In genomic region chr11:68312117-68312779, GRCh38 we compare ENCODE assay signal across 1 cellular context.
A peak's percentile ranks its signal among the peaks of the same experiment; 100 is the strongest.
TF ChIP-seq lines count a peak whose summit lies in the region.

LRP5 (plus strand) TSS chr11:68312591; CDS start chr11:68312715, 124 bp downstream.

TF ChIP-seq in HepG2, 621 proteins besides CTCF, POLR2A, EP300 and RAD21 (continued from another document and continues in another):
- no peak for TF ChIP-seq GATAD2A (CRISPR knock-in tag; IDR thresholded peaks at IDR 0.05)
- no peak for TF ChIP-seq ZNF33B (CRISPR knock-in tag; IDR thresholded peaks at IDR 0.05)
- TF ChIP-seq ZBTB21 (CRISPR knock-in tag; IDR thresholded peaks at IDR 0.05) = no peak
- TF ChIP-seq ZNF382 (CRISPR knock-in tag; IDR thresholded peaks at IDR 0.05; ENCODE audit: borderline replicate concordance) = no peak
- TF ChIP-seq, protein P1, sequence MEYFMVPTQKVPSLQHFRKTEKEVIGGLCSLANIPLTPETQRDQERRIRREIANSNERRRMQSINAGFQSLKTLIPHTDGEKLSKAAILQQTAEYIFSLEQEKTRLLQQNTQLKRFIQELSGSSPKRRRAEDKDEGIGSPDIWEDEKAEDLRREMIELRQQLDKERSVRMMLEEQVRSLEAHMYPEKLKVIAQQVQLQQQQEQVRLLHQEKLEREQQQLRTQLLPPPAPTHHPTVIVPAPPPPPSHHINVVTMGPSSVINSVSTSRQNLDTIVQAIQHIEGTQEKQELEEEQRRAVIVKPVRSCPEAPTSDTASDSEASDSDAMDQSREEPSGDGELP (IDR thresholded peaks at IDR 0.05; ENCODE audit: borderline replicate concordance, low read depth) = peak; percentile 14; the same call in 1 of the 2 replicates
- TF ChIP-seq SAP130 (CRISPR knock-in tag; IDR thresholded peaks at IDR 0.05; ENCODE audit: low read depth) = no peak
- TF ChIP-seq MAZ (IDR thresholded peaks at IDR 0.05; ENCODE audit: borderline replicate concordance, low read depth, low read length) = peak; percentile 42; the same call in 1 of the 2 replicates
- 0 out of 2 replicates have a peak, but pooled peaks have one; percentile 41 for TF ChIP-seq MAZ (CRISPR knock-in tag; IDR thresholded peaks at IDR 0.05; ENCODE audit: low read depth)
- TF ChIP-seq HDAC6 (IDR thresholded peaks at IDR 0.05; ENCODE audit: low read depth, low read length) = no peak
- no peak for TF ChIP-seq ZNF329 (CRISPR knock-in tag; IDR thresholded peaks at IDR 0.05; ENCODE audit: low read depth)
- peak; percentile 24; the same call in 1 of the 2 replicates for TF ChIP-seq ISL2 (CRISPR knock-in tag; IDR thresholded peaks at IDR 0.05)
- no peak for TF ChIP-seq MYNN (CRISPR knock-in tag; IDR thresholded peaks at IDR 0.05; ENCODE audit: low read depth)
- TF ChIP-seq RBFOX2 (IDR thresholded peaks at IDR 0.05; ENCODE audit: low read depth, low read length) = no peak
- no peak for TF ChIP-seq ZNF317 (CRISPR knock-in tag; IDR thresholded peaks at IDR 0.05)
- TF ChIP-seq, protein P2, sequence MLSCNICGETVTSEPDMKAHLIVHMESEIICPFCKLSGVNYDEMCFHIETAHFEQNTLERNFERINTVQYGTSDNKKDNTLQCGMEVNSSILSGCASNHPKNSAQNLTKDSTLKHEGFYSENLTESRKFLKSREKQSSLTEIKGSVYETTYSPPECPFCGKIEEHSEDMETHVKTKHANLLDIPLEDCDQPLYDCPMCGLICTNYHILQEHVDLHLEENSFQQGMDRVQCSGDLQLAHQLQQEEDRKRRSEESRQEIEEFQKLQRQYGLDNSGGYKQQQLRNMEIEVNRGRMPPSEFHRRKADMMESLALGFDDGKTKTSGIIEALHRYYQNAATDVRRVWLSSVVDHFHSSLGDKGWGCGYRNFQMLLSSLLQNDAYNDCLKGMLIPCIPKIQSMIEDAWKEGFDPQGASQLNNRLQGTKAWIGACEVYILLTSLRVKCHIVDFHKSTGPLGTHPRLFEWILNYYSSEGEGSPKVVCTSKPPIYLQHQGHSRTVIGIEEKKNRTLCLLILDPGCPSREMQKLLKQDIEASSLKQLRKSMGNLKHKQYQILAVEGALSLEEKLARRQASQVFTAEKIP (CRISPR knock-in tag; IDR thresholded peaks at IDR 0.05; ENCODE audit: borderline replicate concordance) = no peak
- TF ChIP-seq, protein P3, sequence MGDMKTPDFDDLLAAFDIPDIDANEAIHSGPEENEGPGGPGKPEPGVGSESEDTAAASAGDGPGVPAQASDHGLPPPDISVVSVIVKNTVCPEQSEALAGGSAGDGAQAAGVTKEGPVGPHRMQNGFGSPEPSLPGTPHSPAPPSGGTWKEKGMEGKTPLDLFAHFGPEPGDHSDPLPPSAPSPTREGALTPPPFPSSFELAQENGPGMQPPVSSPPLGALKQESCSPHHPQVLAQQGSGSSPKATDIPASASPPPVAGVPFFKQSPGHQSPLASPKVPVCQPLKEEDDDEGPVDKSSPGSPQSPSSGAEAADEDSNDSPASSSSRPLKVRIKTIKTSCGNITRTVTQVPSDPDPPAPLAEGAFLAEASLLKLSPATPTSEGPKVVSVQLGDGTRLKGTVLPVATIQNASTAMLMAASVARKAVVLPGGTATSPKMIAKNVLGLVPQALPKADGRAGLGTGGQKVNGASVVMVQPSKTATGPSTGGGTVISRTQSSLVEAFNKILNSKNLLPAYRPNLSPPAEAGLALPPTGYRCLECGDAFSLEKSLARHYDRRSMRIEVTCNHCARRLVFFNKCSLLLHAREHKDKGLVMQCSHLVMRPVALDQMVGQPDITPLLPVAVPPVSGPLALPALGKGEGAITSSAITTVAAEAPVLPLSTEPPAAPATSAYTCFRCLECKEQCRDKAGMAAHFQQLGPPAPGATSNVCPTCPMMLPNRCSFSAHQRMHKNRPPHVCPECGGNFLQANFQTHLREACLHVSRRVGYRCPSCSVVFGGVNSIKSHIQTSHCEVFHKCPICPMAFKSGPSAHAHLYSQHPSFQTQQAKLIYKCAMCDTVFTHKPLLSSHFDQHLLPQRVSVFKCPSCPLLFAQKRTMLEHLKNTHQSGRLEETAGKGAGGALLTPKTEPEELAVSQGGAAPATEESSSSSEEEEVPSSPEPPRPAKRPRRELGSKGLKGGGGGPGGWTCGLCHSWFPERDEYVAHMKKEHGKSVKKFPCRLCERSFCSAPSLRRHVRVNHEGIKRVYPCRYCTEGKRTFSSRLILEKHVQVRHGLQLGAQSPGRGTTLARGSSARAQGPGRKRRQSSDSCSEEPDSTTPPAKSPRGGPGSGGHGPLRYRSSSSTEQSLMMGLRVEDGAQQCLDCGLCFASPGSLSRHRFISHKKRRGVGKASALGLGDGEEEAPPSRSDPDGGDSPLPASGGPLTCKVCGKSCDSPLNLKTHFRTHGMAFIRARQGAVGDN (CRISPR knock-in tag; IDR thresholded peaks at IDR 0.05) = peak; percentile 64
- no peak for TF ChIP-seq ZNF460 (CRISPR knock-in tag; IDR thresholded peaks at IDR 0.05; ENCODE audit: borderline replicate concordance)
- TF ChIP-seq STAT5B (CRISPR knock-in tag; IDR thresholded peaks at IDR 0.05) = no peak
- TF ChIP-seq, protein P4, sequence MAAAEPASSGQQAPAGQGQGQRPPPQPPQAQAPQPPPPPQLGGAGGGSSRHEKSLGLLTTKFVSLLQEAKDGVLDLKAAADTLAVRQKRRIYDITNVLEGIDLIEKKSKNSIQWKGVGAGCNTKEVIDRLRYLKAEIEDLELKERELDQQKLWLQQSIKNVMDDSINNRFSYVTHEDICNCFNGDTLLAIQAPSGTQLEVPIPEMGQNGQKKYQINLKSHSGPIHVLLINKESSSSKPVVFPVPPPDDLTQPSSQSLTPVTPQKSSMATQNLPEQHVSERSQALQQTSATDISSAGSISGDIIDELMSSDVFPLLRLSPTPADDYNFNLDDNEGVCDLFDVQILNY (CRISPR knock-in tag; conservative IDR thresholded peaks at IDR 0.05) = no peak
- no peak for TF ChIP-seq ZFP91 (CRISPR knock-in tag; IDR thresholded peaks at IDR 0.05; ENCODE audit: borderline replicate concordance)
- no peak for TF ChIP-seq ZNF556 (CRISPR knock-in tag; IDR thresholded peaks at IDR 0.05; ENCODE audit: borderline replicate concordance)
- TF ChIP-seq TFDP2 (CRISPR knock-in tag; IDR thresholded peaks at IDR 0.05) = no peak
- TF ChIP-seq ZFP36 (IDR thresholded peaks at IDR 0.05; ENCODE audit: borderline replicate concordance, low read depth, low read length, partially characterized antibody) = no peak
- TF ChIP-seq ZFAT (CRISPR knock-in tag; conservative IDR thresholded peaks at IDR 0.05) = no peak
- TF ChIP-seq, protein P5, sequence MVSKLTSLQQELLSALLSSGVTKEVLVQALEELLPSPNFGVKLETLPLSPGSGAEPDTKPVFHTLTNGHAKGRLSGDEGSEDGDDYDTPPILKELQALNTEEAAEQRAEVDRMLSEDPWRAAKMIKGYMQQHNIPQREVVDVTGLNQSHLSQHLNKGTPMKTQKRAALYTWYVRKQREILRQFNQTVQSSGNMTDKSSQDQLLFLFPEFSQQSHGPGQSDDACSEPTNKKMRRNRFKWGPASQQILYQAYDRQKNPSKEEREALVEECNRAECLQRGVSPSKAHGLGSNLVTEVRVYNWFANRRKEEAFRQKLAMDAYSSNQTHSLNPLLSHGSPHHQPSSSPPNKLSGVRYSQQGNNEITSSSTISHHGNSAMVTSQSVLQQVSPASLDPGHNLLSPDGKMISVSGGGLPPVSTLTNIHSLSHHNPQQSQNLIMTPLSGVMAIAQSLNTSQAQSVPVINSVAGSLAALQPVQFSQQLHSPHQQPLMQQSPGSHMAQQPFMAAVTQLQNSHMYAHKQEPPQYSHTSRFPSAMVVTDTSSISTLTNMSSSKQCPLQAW (CRISPR knock-in tag; IDR thresholded peaks at IDR 0.05) = no peak
- TF ChIP-seq ATRX (CRISPR knock-in tag; IDR thresholded peaks at IDR 0.05; ENCODE audit: borderline replicate concordance) = no peak
- TF ChIP-seq ZNF569 (CRISPR knock-in tag; IDR thresholded peaks at IDR 0.05; ENCODE audit: borderline replicate concordance) = no peak
- TF ChIP-seq, protein P6, sequence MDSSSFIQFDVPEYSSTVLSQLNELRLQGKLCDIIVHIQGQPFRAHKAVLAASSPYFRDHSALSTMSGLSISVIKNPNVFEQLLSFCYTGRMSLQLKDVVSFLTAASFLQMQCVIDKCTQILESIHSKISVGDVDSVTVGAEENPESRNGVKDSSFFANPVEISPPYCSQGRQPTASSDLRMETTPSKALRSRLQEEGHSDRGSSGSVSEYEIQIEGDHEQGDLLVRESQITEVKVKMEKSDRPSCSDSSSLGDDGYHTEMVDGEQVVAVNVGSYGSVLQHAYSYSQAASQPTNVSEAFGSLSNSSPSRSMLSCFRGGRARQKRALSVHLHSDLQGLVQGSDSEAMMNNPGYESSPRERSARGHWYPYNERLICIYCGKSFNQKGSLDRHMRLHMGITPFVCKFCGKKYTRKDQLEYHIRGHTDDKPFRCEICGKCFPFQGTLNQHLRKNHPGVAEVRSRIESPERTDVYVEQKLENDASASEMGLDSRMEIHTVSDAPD (CRISPR knock-in tag; IDR thresholded peaks at IDR 0.05) = no peak
- TF ChIP-seq ZNF224 (CRISPR knock-in tag; IDR thresholded peaks at IDR 0.05) = no peak
- 0 out of 2 replicates have a peak, but pooled peaks have one; percentile 20 for TF ChIP-seq ZNF503 (CRISPR knock-in tag; IDR thresholded peaks at IDR 0.05)
- TF ChIP-seq PATZ1 (CRISPR knock-in tag; IDR thresholded peaks at IDR 0.05) = no peak; the same call in 1 of the 2 replicates
- 0 out of 2 replicates have a peak, but pooled peaks have one; percentile 21 for TF ChIP-seq ZFX (CRISPR knock-in tag; IDR thresholded peaks at IDR 0.05; ENCODE audit: low read depth)
- TF ChIP-seq, protein P7, sequence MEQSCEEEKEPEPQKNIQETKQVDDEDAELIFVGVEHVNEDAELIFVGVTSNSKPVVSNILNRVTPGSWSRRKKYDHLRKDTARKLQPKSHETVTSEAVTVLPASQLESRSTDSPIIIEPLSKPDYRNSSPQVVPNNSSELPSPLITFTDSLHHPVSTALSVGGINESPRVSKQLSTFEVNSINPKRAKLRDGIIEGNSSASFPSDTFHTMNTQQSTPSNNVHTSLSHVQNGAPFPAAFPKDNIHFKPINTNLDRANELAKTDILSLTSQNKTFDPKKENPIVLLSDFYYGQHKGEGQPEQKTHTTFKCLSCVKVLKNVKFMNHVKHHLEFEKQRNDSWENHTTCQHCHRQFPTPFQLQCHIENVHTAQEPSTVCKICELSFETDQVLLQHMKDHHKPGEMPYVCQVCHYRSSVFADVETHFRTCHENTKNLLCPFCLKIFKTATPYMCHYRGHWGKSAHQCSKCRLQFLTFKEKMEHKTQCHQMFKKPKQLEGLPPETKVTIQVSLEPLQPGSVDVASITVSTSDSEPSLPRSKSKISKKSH (CRISPR knock-in tag; IDR thresholded peaks at IDR 0.05; ENCODE audit: borderline replicate concordance) = no peak
- TF ChIP-seq, protein P8, sequence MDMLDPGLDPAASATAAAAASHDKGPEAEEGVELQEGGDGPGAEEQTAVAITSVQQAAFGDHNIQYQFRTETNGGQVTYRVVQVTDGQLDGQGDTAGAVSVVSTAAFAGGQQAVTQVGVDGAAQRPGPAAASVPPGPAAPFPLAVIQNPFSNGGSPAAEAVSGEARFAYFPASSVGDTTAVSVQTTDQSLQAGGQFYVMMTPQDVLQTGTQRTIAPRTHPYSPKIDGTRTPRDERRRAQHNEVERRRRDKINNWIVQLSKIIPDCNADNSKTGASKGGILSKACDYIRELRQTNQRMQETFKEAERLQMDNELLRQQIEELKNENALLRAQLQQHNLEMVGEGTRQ (IDR thresholded peaks at IDR 0.05; ENCODE audit: low read depth, low read length) = no peak
- TF ChIP-seq, protein P8 (CRISPR knock-in tag; IDR thresholded peaks at IDR 0.05; ENCODE audit: borderline replicate concordance) = no peak
